Comparison of ENCODE assay signal across 31 cellular contexts in the genomic region with DNA sequence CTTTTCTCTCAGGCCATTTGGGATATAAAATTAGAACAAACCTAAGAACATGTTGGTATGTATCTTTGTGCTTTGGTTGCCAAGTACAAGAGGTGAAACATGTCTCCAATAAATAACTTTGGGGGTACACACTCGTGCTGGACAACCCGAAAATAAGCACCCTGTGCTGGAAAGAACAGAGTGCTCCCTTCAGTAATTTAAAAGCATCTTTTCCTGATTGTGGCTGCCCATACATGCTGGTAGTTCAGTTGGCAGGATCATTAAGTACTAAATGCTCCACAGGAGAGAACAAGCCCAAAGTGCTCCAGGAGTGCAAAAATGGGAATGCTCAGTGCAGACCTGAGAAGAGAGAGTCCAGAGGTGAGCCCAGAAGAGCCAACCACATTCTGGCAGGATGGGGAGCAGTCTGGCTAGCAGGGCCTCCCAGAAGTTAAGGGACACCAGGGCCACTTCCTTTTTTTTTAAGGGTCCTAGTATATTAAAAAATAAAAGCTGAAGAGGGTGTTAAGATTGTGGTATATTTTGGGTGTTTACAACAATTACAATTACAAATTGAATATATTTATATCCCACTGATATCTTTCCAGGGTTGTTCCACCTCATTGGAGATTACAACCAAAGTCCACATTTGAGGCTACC.
"Had no signal": no experiment of that assay in that cellular context is flagged by ENCODE, and none has a peak within 500 bp of the region (broad histone marks: within the 10 kb centered on the region; RNA-seq: fewer than 3 reads in every experiment).

No MANE protein-coding gene starts in this region.

- H3K27ac ChIP-seq: adrenal gland, body of pancreas, coronary artery, heart right ventricle, right lobe of liver, skin epidermis, upper lobe of left lung, vagina, WERI-Rb-1 had no signal

- H3K27ac Mint-ChIP-seq: activated naive CD4-positive, alpha-beta T cell treated with anti-CD3 and anti-CD28 coated beads for 36 hours; activated naive CD8-positive, alpha-beta T cell treated with anti-CD3 and anti-CD28 coated beads for 36 hours; activated T-helper 1 cell treated with anti-CD3 and anti-CD28 coated beads, Interleukin-12 subunit alpha, Interleukin-12 subunit beta, Interleukin-2, Interleukin-4 antibody, amounts not matched to agents 30 ng/mL and 10 ng/mL and 1 ng/mL, durations not matched to agents 14 hours and 24 hours and 36 hours; stimulated activated effector memory CD8-positive, alpha-beta T cell treated with anti-CD3 and anti-CD28 coated beads, Interleukin-12 subunit alpha, Interleukin-12 subunit beta, amount 100 ng/mL, for 72 hours; stimulated activated naive CD8-positive, alpha-beta T cell treated with anti-CD3 and anti-CD28 coated beads, Interleukin-15, Interleukin-2, amounts not matched to agents 100 ng/mL and 50 ng/mL, for 24 hours; T-helper 17 cell had no signal

- H3K36me3 Mint-ChIP-seq: activated naive CD8-positive, alpha-beta T cell treated with anti-CD3 and anti-CD28 coated beads for 36 hours; naive thymus-derived CD8-positive, alpha-beta T cell; stimulated activated effector memory CD8-positive, alpha-beta T cell treated with anti-CD3 and anti-CD28 coated beads, Interleukin-12 subunit alpha, Interleukin-12 subunit beta, amount 100 ng/mL, for 72 hours had no signal

- H3K4me3 ChIP-seq: adrenal gland, body of pancreas, coronary artery, heart right ventricle, lung, right lobe of liver, skin epidermis, upper lobe of left lung, vagina had no signal

- H3K9me3 Mint-ChIP-seq: activated naive CD4-positive, alpha-beta T cell treated with anti-CD3 and anti-CD28 coated beads for 36 hours; activated naive CD8-positive, alpha-beta T cell treated with anti-CD3 and anti-CD28 coated beads for 36 hours; activated T-helper 1 cell treated with anti-CD3 and anti-CD28 coated beads, Interleukin-12 subunit alpha, Interleukin-12 subunit beta, Interleukin-2, Interleukin-4 antibody, amounts not matched to agents 30 ng/mL and 10 ng/mL and 1 ng/mL, durations not matched to agents 14 hours and 24 hours and 36 hours; naive thymus-derived CD8-positive, alpha-beta T cell; neural crest cell; stimulated activated effector memory CD8-positive, alpha-beta T cell treated with anti-CD3 and anti-CD28 coated beads, Interleukin-12 subunit alpha, Interleukin-12 subunit beta, amount 100 ng/mL, for 72 hours; stimulated activated naive CD8-positive, alpha-beta T cell treated with anti-CD3 and anti-CD28 coated beads, Interleukin-15, Interleukin-2, amounts not matched to agents 100 ng/mL and 50 ng/mL, for 24 hours had no signal

- H3K27me3 ChIP-seq: adrenal gland, body of pancreas, heart right ventricle, right lobe of liver, upper lobe of left lung, vagina had no signal

- H3K4me3 Mint-ChIP-seq: activated naive CD4-positive, alpha-beta T cell treated with anti-CD3 and anti-CD28 coated beads for 36 hours; activated naive CD8-positive, alpha-beta T cell treated with anti-CD3 and anti-CD28 coated beads for 36 hours; activated T-helper 1 cell treated with anti-CD3 and anti-CD28 coated beads, Interleukin-12 subunit alpha, Interleukin-12 subunit beta, Interleukin-2, Interleukin-4 antibody, amounts not matched to agents 30 ng/mL and 10 ng/mL and 1 ng/mL, durations not matched to agents 14 hours and 24 hours and 36 hours; naive thymus-derived CD8-positive, alpha-beta T cell; neural crest cell; stimulated activated effector memory CD8-positive, alpha-beta T cell treated with anti-CD3 and anti-CD28 coated beads, Interleukin-12 subunit alpha, Interleukin-12 subunit beta, amount 100 ng/mL, for 72 hours; stimulated activated naive CD8-positive, alpha-beta T cell treated with anti-CD3 and anti-CD28 coated beads, Interleukin-15, Interleukin-2, amounts not matched to agents 100 ng/mL and 50 ng/mL, for 24 hours; T-helper 17 cell had no signal

- ATAC-seq: activated CD4-positive, CD25-positive, alpha-beta regulatory T cell treated with anti-CD3 and anti-CD28 coated beads, Interleukin-2, amount 50 U/mL, for 24 hours; body of pancreas; left lobe of liver; naive thymus-derived CD8-positive, alpha-beta T cell; right lobe of liver; stimulated activated effector memory CD8-positive, alpha-beta T cell treated with anti-CD3 and anti-CD28 coated beads, Interleukin-12 subunit alpha, Interleukin-12 subunit beta, amount 100 ng/mL, for 72 hours; T-helper 17 cell had no signal

- DNase-seq: activated CD4-positive, alpha-beta T cell treated with anti-CD3 and anti-CD28 coated beads for 48 hours; activated CD4-positive, alpha-beta T cell treated with anti-CD3 and anti-CD28 coated beads, Interleukin-2, amount 50 U/mL, for 48 hours; activated CD8-positive, alpha-beta memory T cell treated with anti-CD3 and anti-CD28 coated beads for 24 hours; activated effector memory CD4-positive, alpha-beta T cell treated with anti-CD3 and anti-CD28 coated beads, Interleukin-2, amount 50 U/mL, for 16 hours; activated naive CD4-positive, alpha-beta T cell treated with anti-CD3 and anti-CD28 coated beads for 36 hours; activated naive CD8-positive, alpha-beta T cell treated with anti-CD3 and anti-CD28 coated beads for 36 hours; activated T-cell treated with anti-CD3 and anti-CD28 coated beads, Interleukin-2, amount 50 U/mL, for 1 hour; adrenal gland; aorta; body of pancreas; cerebellar nuclear complex; foreskin fibroblast; heart right ventricle; naive thymus-derived CD8-positive, alpha-beta T cell; nucleus accumbens; right lobe of liver; stimulated activated CD4-positive, alpha-beta T cell treated with anti-CD3 and anti-CD28 coated beads, Interleukin-4, amount 100 ng/mL, for 24 hours; T-helper 17 cell; T1000; upper lobe of left lung; WERI-Rb-1 had no signal

- H3K36me3 ChIP-seq: adrenal gland, heart right ventricle, right lobe of liver, upper lobe of left lung, vagina, WERI-Rb-1 had no signal

- H3K9me3 ChIP-seq: adrenal gland, body of pancreas, heart right ventricle, right lobe of liver, upper lobe of left lung, vagina had no signal
